Comparison of ENCODE assay signal across 8 cellular contexts in genomic region chr20:3470627-3471396, GRCh38. TPM values are rescaled to one million over a fixed set of nuclear protein-coding genes. Genes with fewer than 3 reads are reported as not detected.
DNase-seq lines count a peak whose midpoint lies in the region; ATAC-seq and FAIRE-seq lines count a peak whose summit lies in the region.

ATRN (plus strand) TSS chr20:3471018; CDS start chr20:3471108, 90 bp downstream.

- H3K27me3 Mint-ChIP-seq in naive thymus-derived CD4-positive, alpha-beta T cell = peaks cover 0 to 15% (median 0%) of the 10 kb centered on the region in 5 donors

- peak within 1 kb of the TSS; percentile 89 to 97 (median 96) for H3K4me3 Mint-ChIP-seq in naive thymus-derived CD4-positive, alpha-beta T cell
- peak within 1 kb of the TSS; percentile 94 for H3K4me3 Mint-ChIP-seq in stimulated activated effector memory CD8-positive, alpha-beta T cell treated with anti-CD3 and anti-CD28 coated beads, Interleukin-12 subunit alpha, Interleukin-12 subunit beta, amount 100 ng/mL, for 72 hours

- H3K4me1 ChIP-seq in naive thymus-derived CD4-positive, alpha-beta T cell (ENCODE audit: control insufficient read depth in 2 of 2, insufficient read depth in 2 of 2, low read length in 2 of 2) = peaks cover 21 to 26% of the 10 kb centered on the region in 2 donors

- intact Hi-C loops in naive thymus-derived CD4-positive, alpha-beta T cell (cut with micrococcal nuclease) = loop anchor here (1.0 to 10.0 kb wide), 3 partner anchors 63 to 266 kb away; partner anchors contain the start of genes DDRGK1 (in 1 of the 2) and ITPA (in 1 of the 2)

- POLR2A ChIA-PET in naive thymus-derived CD4-positive, alpha-beta T cell (lab: Charles Lee) = interaction anchor here (0.9 to 1.1 kb wide), 4 partner anchors 9 to 62 kb away, joined by 3 to 6 read pairs (median 4); no protein-coding TSS in a partner anchor

- CTCF ChIA-PET in naive thymus-derived CD4-positive, alpha-beta T cell (lab: Charles Lee) = no interaction called here

- no peaks in the 10 kb centered on the region for H3K27me3 ChIP-seq in naive thymus-derived CD4-positive, alpha-beta T cell (ENCODE audit: control insufficient read depth in 2 of 2, insufficient read depth in 2 of 2, low read length in 2 of 2)

- DNase-seq in DMS53 treated with DMSO at 0.1 percent for 48 hours (lab: John Stamatoyannopoulos, UW; ENCODE audit: unreplicated experiment) (peak; percentile 55), RCC 7860 (ENCODE audit: low spot score) (peak; percentile 58), fibroblast of gingiva (ENCODE audit: low read depth) (peak; percentile 93)
- DNase-seq in Jurkat, Clone E6-1 (ENCODE audit: low read depth, low spot score) = peak; percentile 66
- peak; percentile 72 to 82 for DNase-seq in activated T-helper 1 cell treated with anti-CD3 and anti-CD28 coated beads, Interleukin-2, amount 50 U/mL, for 16 hours (ENCODE audit: low read depth in 1 of 2, low spot score in 1 of 2)
- DNase-seq in naive thymus-derived CD4-positive, alpha-beta T cell = peak; percentile 72 to 96 (median 80)
- peak; percentile 94 to 97 for DNase-seq in stimulated activated effector memory CD8-positive, alpha-beta T cell treated with anti-CD3 and anti-CD28 coated beads, Interleukin-12 subunit alpha, Interleukin-12 subunit beta, amount 100 ng/mL, for 72 hours (ENCODE audit: low spot score in 2 of 2)

- H3K36me3 Mint-ChIP-seq in naive thymus-derived CD4-positive, alpha-beta T cell = no peaks in the 10 kb centered on the region
- H3K36me3 Mint-ChIP-seq in stimulated activated effector memory CD8-positive, alpha-beta T cell treated with anti-CD3 and anti-CD28 coated beads, Interleukin-12 subunit alpha, Interleukin-12 subunit beta, amount 100 ng/mL, for 72 hours = peaks cover 4% of the 10 kb centered on the region

- H3K27ac ChIP-seq in naive thymus-derived CD4-positive, alpha-beta T cell (ENCODE audit: low read depth, low read length) = peak within 1 kb of the TSS; percentile 79

- H3K4me1 Mint-ChIP-seq in naive thymus-derived CD4-positive, alpha-beta T cell = peaks cover 26 to 43% (median 34%) of the 10 kb centered on the region in 7 donors
- peaks cover 32% of the 10 kb centered on the region for H3K4me1 Mint-ChIP-seq in stimulated activated effector memory CD8-positive, alpha-beta T cell treated with anti-CD3 and anti-CD28 coated beads, Interleukin-12 subunit alpha, Interleukin-12 subunit beta, amount 100 ng/mL, for 72 hours

- FAIRE-seq in RCC 7860 (lab: Jason Lieb, UNC) = no peak

- H3K4me3 ChIP-seq in Jurkat, Clone E6-1 (ENCODE audit: low read length) = peak within 1 kb of the TSS; percentile 80
- H3K4me3 ChIP-seq in naive thymus-derived CD4-positive, alpha-beta T cell (ENCODE audit: low read length) = peak within 1 kb of the TSS; percentile 89

- no peaks in the 10 kb centered on the region for H3K9me3 ChIP-seq in naive thymus-derived CD4-positive, alpha-beta T cell (ENCODE audit: control insufficient read depth in 2 of 3, low read length in 3 of 3)

- H3K9me3 Mint-ChIP-seq in naive thymus-derived CD4-positive, alpha-beta T cell = peaks cover 0 to 4% (median 0%) of the 10 kb centered on the region in 11 donors
- no peaks in the 10 kb centered on the region for H3K9me3 Mint-ChIP-seq in stimulated activated effector memory CD8-positive, alpha-beta T cell treated with anti-CD3 and anti-CD28 coated beads, Interleukin-12 subunit alpha, Interleukin-12 subunit beta, amount 100 ng/mL, for 72 hours

- H3K27ac Mint-ChIP-seq in naive thymus-derived CD4-positive, alpha-beta T cell = peak within 1 kb of the TSS; percentile 69 to 96 (median 86)
- H3K27ac Mint-ChIP-seq in stimulated activated effector memory CD8-positive, alpha-beta T cell treated with anti-CD3 and anti-CD28 coated beads, Interleukin-12 subunit alpha, Interleukin-12 subunit beta, amount 100 ng/mL, for 72 hours = peak within 1 kb of the TSS; percentile 94

- H3K36me3 ChIP-seq in naive thymus-derived CD4-positive, alpha-beta T cell (ENCODE audit: control insufficient read depth in 2 of 3, insufficient read depth in 3 of 3, low read length in 3 of 3) = no peaks in the 10 kb centered on the region

- peak; percentile 71 for ATAC-seq in GM21576 (IDR thresholded peaks at IDR 0.05; ENCODE audit: unreplicated experiment)
- ATAC-seq in naive thymus-derived CD4-positive, alpha-beta T cell = peak; percentile 98
- peak; percentile 95 for ATAC-seq in stimulated activated effector memory CD8-positive, alpha-beta T cell treated with anti-CD3 and anti-CD28 coated beads, Interleukin-12 subunit alpha, Interleukin-12 subunit beta, amount 100 ng/mL, for 72 hours

RNA-seq across cellular contexts. Expression of gene ATRN, which starts in this region (rescaled TPM):
- polyA plus RNA-seq in Jurkat, Clone E6-1 (2012; ENCODE audit: insufficient read depth, insufficient read length) = 8.2 TPM
- 10 to 100 TPM; 12.4 to 17.5 (median 13.0) TPM for total RNA-seq in naive thymus-derived CD4-positive, alpha-beta T cell
- 1 to 10 TPM; 9.2 to 9.5 TPM for polyA plus RNA-seq in naive thymus-derived CD4-positive, alpha-beta T cell

Comparison
In these comparisons a context has a peak if more than half of its experiments do, and no peak if none do; other contexts are left out.
1. Peak in every context shown above with its lines: DNase-seq, ATAC-seq, H3K4me3 ChIP-seq and H3K27ac ChIP-seq.